8 cellular contexts compared by ENCODE assay signal in the genomic region with DNA sequence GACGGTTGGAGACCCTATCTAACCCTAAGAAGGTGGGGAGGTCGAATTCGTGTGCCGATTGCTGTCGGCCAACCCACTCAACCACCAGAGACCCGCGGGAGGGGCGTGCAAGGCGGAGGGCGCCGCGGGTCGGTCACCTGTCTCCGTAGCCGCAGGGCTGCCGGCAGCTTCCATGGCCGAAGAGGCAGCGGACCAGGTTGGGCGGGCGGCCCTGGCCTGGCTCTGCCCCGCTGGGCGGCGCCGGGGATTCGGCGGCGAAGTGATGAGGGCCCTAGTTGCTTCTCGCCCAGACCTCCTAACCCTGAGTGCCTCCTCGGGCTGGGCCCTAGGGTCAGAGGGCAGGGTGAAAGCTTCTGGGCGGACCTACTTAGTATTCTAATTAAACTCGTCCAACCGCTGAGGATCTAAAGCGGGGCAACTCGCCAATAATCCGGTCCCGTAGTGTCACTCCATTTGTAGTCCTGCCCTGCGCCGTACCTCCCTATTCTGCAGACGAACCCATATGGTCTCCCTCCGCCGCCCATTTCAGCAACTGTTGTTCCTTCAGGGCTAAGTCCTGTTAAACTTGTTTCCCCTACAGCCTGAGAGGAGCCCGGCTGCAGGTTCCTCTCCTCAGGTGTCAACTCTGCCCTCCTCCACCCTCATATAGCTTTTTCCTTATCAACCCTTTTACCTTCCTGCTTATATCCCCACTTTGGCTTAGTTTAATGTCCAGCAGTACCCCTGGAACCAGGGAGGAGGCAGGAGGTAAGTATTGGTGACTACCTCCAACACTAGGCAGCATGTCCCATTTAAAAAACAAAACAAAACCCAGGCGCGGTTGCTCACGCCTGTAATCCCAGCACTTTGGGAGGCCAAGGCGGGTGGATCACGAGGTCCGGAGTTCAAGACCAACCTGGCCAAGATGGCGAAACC. TPM values are rescaled to one million over a fixed set of nuclear protein-coding genes. Genes with fewer than 3 reads are reported as not detected.
DNase-seq lines count a peak whose midpoint lies in the region; ATAC-seq and TF ChIP-seq lines count a peak whose summit lies in the region.

PYM1 (minus strand) TSS at position 307 of the 915 bp plus-strand sequence; CDS start at position 174, 133 bp downstream.

- no peak for TF ChIP-seq CTCF in OCI-LY1 (IDR thresholded peaks at IDR 0.05; ENCODE audit: low read length)

- H3K9me3 Mint-ChIP-seq in activated T-cell treated with anti-CD3 and anti-CD28 coated beads, Interleukin-2, amount 50 U/mL, for 24 hours, result no peaks in the 10 kb centered on the region

- peaks cover 62% of the 10 kb centered on the region for H3K4me1 ChIP-seq in OCI-LY1 (ENCODE audit: insufficient read depth, low read length, severe bottlenecking)
- H3K4me1 ChIP-seq in mononuclear cell (ENCODE audit: insufficient read depth, low read length), result peaks cover 63% of the 10 kb centered on the region

- no peak within 1 kb of the TSS for H2AFZ ChIP-seq in OCI-LY1 (ENCODE audit: low read length)

- H4K20me1 ChIP-seq in OCI-LY1 (ENCODE audit: insufficient read depth, low read length), result no peaks in the 10 kb centered on the region

- H3K9me3 ChIP-seq in OCI-LY1 (ENCODE audit: low read length), result no peaks in the 10 kb centered on the region
- H3K9me3 ChIP-seq in mononuclear cell (ENCODE audit: low read depth, low read length), result no peaks in the 10 kb centered on the region

- H3K36me3 Mint-ChIP-seq in activated T-cell treated with anti-CD3 and anti-CD28 coated beads, Interleukin-2, amount 50 U/mL, for 24 hours (ENCODE audit: low read depth), result peaks cover 60% of the 10 kb centered on the region

- peaks cover 50% of the 10 kb centered on the region for H3K4me1 Mint-ChIP-seq in activated T-cell treated with anti-CD3 and anti-CD28 coated beads, Interleukin-2, amount 50 U/mL, for 24 hours (ENCODE audit: low read depth)

- H3K4me2 ChIP-seq in OCI-LY1 (ENCODE audit: low read length), result peak within 1 kb of the TSS; percentile 87

- DNase-seq in COLO668 (lab: John Stamatoyannopoulos, UW; ENCODE audit: unreplicated experiment), result peak; percentile 52
- DNase-seq in activated T-cell treated with anti-CD3 and anti-CD28 coated beads, Interleukin-2, amount 50 U/mL, for 24 hours, result peak; percentile 80
- peak; percentile 75 for DNase-seq in stimulated activated naive CD8-positive, alpha-beta T cell treated with anti-CD3 and anti-CD28 coated beads, Interleukin-15, Interleukin-2, amounts not matched to agents 100 U/mL and 50 U/mL, for 24 hours

- H3K9ac ChIP-seq in OCI-LY1 (ENCODE audit: low read length), result peak within 1 kb of the TSS; percentile 91

- peaks cover 6% of the 10 kb centered on the region for H3F3A ChIP-seq in OCI-LY1 (ENCODE audit: insufficient read depth, low read length)

- H3K4me3 ChIP-seq in OCI-LY1 (ENCODE audit: low read depth, low read length, poor library complexity, severe bottlenecking) (peak within 1 kb of the TSS; percentile 76), mononuclear cell (ENCODE audit: low read length) (peak within 1 kb of the TSS; percentile 75)

- H3K79me2 ChIP-seq in OCI-LY1 (ENCODE audit: insufficient read depth, low read length), result peaks cover 55% of the 10 kb centered on the region

- H3K36me3 ChIP-seq in OCI-LY1 (ENCODE audit: insufficient read depth, low read length), result peaks cover 33% of the 10 kb centered on the region

- peak; percentile 32 for ATAC-seq in GM19397 (IDR thresholded peaks at IDR 0.05; ENCODE audit: unreplicated experiment)
- peak; percentile 42 for ATAC-seq in HG03521 (IDR thresholded peaks at IDR 0.05; ENCODE audit: unreplicated experiment)
- ATAC-seq in esophagus mucosa, result peak; percentile 71
- ATAC-seq in stimulated activated naive CD8-positive, alpha-beta T cell treated with anti-CD3 and anti-CD28 coated beads, Interleukin-15, Interleukin-2, amounts not matched to agents 100 U/mL and 50 U/mL, for 24 hours, result peak; percentile 29

- H3K27ac Mint-ChIP-seq in activated T-cell treated with anti-CD3 and anti-CD28 coated beads, Interleukin-2, amount 50 U/mL, for 24 hours, result peak within 1 kb of the TSS; percentile 98

- H3K9me2 ChIP-seq in OCI-LY1 (ENCODE audit: low read depth, low read length), result no peaks in the 10 kb centered on the region

- H3K27me3 Mint-ChIP-seq in activated T-cell treated with anti-CD3 and anti-CD28 coated beads, Interleukin-2, amount 50 U/mL, for 24 hours, result no peaks in the 10 kb centered on the region

- H3K27me3 ChIP-seq in OCI-LY1 (ENCODE audit: insufficient read depth, low read length) (no peaks in the 10 kb centered on the region), mononuclear cell (ENCODE audit: insufficient read depth, low read length) (no peaks in the 10 kb centered on the region)

- H3K4me3 Mint-ChIP-seq in activated T-cell treated with anti-CD3 and anti-CD28 coated beads, Interleukin-2, amount 50 U/mL, for 24 hours, result peak within 1 kb of the TSS; percentile 91

- peak within 1 kb of the TSS; percentile 100 for H3K27ac ChIP-seq in OCI-LY1 (ENCODE audit: low read depth, low read length, poor library complexity, severe bottlenecking)

RNA-seq across cellular contexts. Expression of gene PYM1, which starts in this region (rescaled TPM):
- total RNA-seq in esophagus mucosa (66.9 TPM), mononuclear cell (21.2 TPM)

Comparison
In these comparisons a context has a peak if more than half of its experiments do, and no peak if none do; other contexts are left out.
1. Peak in every context shown above with its lines: DNase-seq, ATAC-seq, H3K4me3 ChIP-seq and H3K27ac ChIP-seq.